ENCODE assay signal across 7 cellular contexts in genomic region chr20:21008951-21009350, GRCh38.
"Had no signal": no experiment of that assay in that cellular context is flagged by ENCODE, and none has a peak within 500 bp of the region (broad histone marks: within the 10 kb centered on the region; RNA-seq: fewer than 3 reads in every experiment).

No MANE protein-coding gene starts in this region.

- H3K27ac Mint-ChIP-seq: IgD-negative memory B cell had no signal

- FAIRE-seq: HTR-8/SVneo had no signal

- H3K9ac ChIP-seq: KMS-11 had no signal

- DNase-seq: IMR-90, KBM-7, KG1 had no signal

- H3K4me1 Mint-ChIP-seq: IgD-negative memory B cell had no signal

- H3K4me3 Mint-ChIP-seq: IgD-negative memory B cell had no signal

- H3K36me3 Mint-ChIP-seq: IgD-negative memory B cell had no signal

- H3K4me2 ChIP-seq: KMS-11 had no signal

- H3K27ac ChIP-seq: HL-60, KMS-11 had no signal
